8 cellular contexts compared by ENCODE assay signal in the genomic region with DNA sequence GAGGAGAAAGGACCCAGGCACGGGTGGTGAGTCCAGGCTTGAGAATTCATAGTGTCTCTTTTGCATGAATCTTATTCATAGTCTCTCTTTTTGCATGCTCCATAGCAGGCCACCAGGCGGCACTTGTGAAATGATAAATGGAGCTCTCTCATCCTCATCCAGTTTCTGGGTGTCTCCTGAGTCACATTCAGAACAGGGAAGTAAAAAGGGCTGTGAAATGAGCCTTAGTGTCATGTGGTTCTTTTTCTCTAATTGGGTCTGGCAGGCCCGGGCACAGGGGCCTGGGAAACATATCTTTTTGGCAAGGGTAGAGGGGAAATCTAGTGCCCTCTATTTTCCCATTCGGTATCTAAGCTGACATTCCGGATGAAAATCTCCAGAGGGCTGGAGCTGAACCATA. TPM values are rescaled to one million over a fixed set of nuclear protein-coding genes. Genes with fewer than 3 reads are reported as not detected.
DNase-seq lines count a peak whose midpoint lies in the region; ATAC-seq and TF ChIP-seq lines count a peak whose summit lies in the region.

No MANE protein-coding gene starts in this region.

- H3K27ac ChIP-seq in SK-N-SH (ENCODE audit: low read depth in 2 of 2, low read length in 1 of 2) = peak overlapping the region; percentile 94 to 98

- peak; percentile 71 for TF ChIP-seq RAD21 in SK-N-SH (IDR thresholded peaks at IDR 0.05; ENCODE audit: low read length)

- DNase-seq in AG04449 (ENCODE audit: low read depth, low spot score) (no peak), SK-N-SH (peak; percentile 49), fibroblast of villous mesenchyme (ENCODE audit: low read depth) (peak; percentile 75), pons (ENCODE audit: low spot score) (peak; percentile 94), NCI-H187 treated with DMSO at 0.1 percent for 48 hours (lab: John Stamatoyannopoulos, UW) (no peak)

- no peak overlapping the region for H3K4me3 ChIP-seq in AG04449 (ENCODE audit: low read depth, low read length)
- peak overlapping the region; percentile 23 to 40; a peak in 3 of 4 replicates for H3K4me3 ChIP-seq in SK-N-SH (ENCODE audit: low read depth in 2 of 2, low read length in 1 of 2)
- H3K4me3 ChIP-seq in fibroblast of villous mesenchyme (ENCODE audit: low read depth, low read length) = no peak overlapping the region

- ATAC-seq in GM18499 (IDR thresholded peaks at IDR 0.05; ENCODE audit: insufficient read depth, unreplicated experiment) = peak; percentile 43
- peak; percentile 43 for ATAC-seq in HG03439 (IDR thresholded peaks at IDR 0.05; ENCODE audit: unreplicated experiment)
- no peak for ATAC-seq in GM19452 (IDR thresholded peaks at IDR 0.05; ENCODE audit: unreplicated experiment)

- no peaks in the 10 kb centered on the region for H3K9me2 ChIP-seq in SK-N-SH

- WGBS in SK-N-SH (ENCODE audit: low lambda C conversion rate) = 3% methylated on average over 5 of the region's 5 CpGs

- no peaks in the 10 kb centered on the region for H3K36me3 ChIP-seq in SK-N-SH (replicated peaks in 1 of 2; ENCODE audit: control insufficient read depth in 1 of 2, insufficient read depth in 2 of 2, low read length in 1 of 2)

- peaks cover 15 to 20% of the 10 kb centered on the region in 2 experiments for H3K4me1 ChIP-seq in SK-N-SH (ENCODE audit: control insufficient read depth in 1 of 2, insufficient read depth in 2 of 2, low read depth in 1 of 2, low read length in 1 of 2)

- peak; percentile 51 to 61; a peak in 3 of 4 replicates for TF ChIP-seq EP300 in SK-N-SH (IDR thresholded peaks at IDR 0.05; ENCODE audit: borderline replicate concordance in 1 of 2, low read depth in 1 of 2, low read length in 1 of 2)

- CTCF ChIA-PET in AG04449 (lab: Yijun Ruan, JAX) = interaction anchor here (0.7 to 3.7 kb wide), 13 partner anchors 9 to 330 kb away, joined by 3 to 18 read pairs (median 4); no protein-coding TSS in a partner anchor
- CTCF ChIA-PET in SK-N-SH (lab: Yijun Ruan, JAX) = interaction anchor here (0.5 to 2.8 kb wide), 21 partner anchors 10 to 421 kb away, joined by 3 to 19 read pairs (median 4); a partner anchor contains a TSS

- no peaks in the 10 kb centered on the region for H4K20me1 ChIP-seq in SK-N-SH (ENCODE audit: insufficient read depth)

- peak overlapping the region; percentile 66 for H3K4me2 ChIP-seq in SK-N-SH

- H3K79me2 ChIP-seq in SK-N-SH (ENCODE audit: insufficient read depth) = no peaks in the 10 kb centered on the region

- H2AFZ ChIP-seq in SK-N-SH (ENCODE audit: low read depth) = peak overlapping the region; percentile 68

- H3K27me3 ChIP-seq in SK-N-SH (ENCODE audit: insufficient read depth) = no peaks in the 10 kb centered on the region

- peaks cover 31% of the 10 kb centered on the region for H3F3A ChIP-seq in SK-N-SH (replicated peaks; ENCODE audit: insufficient read depth)

- peak; percentile 42 for TF ChIP-seq CTCF in AG04449 (IDR thresholded peaks at IDR 0.05; ENCODE audit: insufficient read depth, low read length, missing control alignments)
- TF ChIP-seq CTCF in SK-N-SH (IDR thresholded peaks at IDR 0.05) = peak; percentile 80
- peak; percentile 71 for TF ChIP-seq CTCF in fibroblast of villous mesenchyme (IDR thresholded peaks at IDR 0.05; ENCODE audit: insufficient read depth, low read depth, low read length)

- H3K9ac ChIP-seq in SK-N-SH = peak overlapping the region; percentile 78

- no peaks in the 10 kb centered on the region for H3K9me3 ChIP-seq in SK-N-SH

- POLR2A ChIA-PET in AG04449 (lab: Yijun Ruan, JAX) (interaction anchor here (0.6 to 1.0 kb wide), 2 partner anchors 11 to 24 kb away, joined by 3 read pairs; no protein-coding TSS in a partner anchor), SK-N-SH (lab: Yijun Ruan, JAX) (no interaction called here)

TF ChIP-seq in SK-N-SH, 30 proteins besides CTCF, POLR2A, EP300 and RAD21 (continues in another document):
- TF ChIP-seq EZH2phosphoT487 (IDR thresholded peaks at IDR 0.05; ENCODE audit: borderline replicate concordance, low read depth) = no peak
- TF ChIP-seq, protein P1, sequence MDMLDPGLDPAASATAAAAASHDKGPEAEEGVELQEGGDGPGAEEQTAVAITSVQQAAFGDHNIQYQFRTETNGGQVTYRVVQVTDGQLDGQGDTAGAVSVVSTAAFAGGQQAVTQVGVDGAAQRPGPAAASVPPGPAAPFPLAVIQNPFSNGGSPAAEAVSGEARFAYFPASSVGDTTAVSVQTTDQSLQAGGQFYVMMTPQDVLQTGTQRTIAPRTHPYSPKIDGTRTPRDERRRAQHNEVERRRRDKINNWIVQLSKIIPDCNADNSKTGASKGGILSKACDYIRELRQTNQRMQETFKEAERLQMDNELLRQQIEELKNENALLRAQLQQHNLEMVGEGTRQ (IDR thresholded peaks at IDR 0.05; ENCODE audit: borderline replicate concordance, low read depth, low read length) = no peak
- 0 out of 2 replicates have a peak, but pooled peaks have one; percentile 14 for TF ChIP-seq YY1 (IDR thresholded peaks at IDR 0.05; ENCODE audit: low read depth)
- TF ChIP-seq ELF1 (IDR thresholded peaks at IDR 0.05) = peak; percentile 33; the same call in 1 of the 2 replicates
- TF ChIP-seq JUND (IDR thresholded peaks at IDR 0.05) = peak; percentile 60
- TF ChIP-seq RFX5 (IDR thresholded peaks at IDR 0.05; ENCODE audit: low read length) = no peak
- TF ChIP-seq RCOR1 (IDR thresholded peaks at IDR 0.05; ENCODE audit: low read length) = peak; percentile 14; the same call in 1 of the 2 replicates
- TF ChIP-seq, protein P2, sequence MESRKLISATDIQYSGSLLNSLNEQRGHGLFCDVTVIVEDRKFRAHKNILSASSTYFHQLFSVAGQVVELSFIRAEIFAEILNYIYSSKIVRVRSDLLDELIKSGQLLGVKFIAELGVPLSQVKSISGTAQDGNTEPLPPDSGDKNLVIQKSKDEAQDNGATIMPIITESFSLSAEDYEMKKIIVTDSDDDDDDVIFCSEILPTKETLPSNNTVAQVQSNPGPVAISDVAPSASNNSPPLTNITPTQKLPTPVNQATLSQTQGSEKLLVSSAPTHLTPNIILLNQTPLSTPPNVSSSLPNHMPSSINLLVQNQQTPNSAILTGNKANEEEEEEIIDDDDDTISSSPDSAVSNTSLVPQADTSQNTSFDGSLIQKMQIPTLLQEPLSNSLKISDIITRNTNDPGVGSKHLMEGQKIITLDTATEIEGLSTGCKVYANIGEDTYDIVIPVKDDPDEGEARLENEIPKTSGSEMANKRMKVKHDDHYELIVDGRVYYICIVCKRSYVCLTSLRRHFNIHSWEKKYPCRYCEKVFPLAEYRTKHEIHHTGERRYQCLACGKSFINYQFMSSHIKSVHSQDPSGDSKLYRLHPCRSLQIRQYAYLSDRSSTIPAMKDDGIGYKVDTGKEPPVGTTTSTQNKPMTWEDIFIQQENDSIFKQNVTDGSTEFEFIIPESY (IDR thresholded peaks at IDR 0.05; ENCODE audit: borderline replicate concordance, low read depth) = no peak
- TF ChIP-seq NRF1 (IDR thresholded peaks at IDR 0.05; ENCODE audit: low read depth, low read length) = no peak
- TF ChIP-seq, protein P3, sequence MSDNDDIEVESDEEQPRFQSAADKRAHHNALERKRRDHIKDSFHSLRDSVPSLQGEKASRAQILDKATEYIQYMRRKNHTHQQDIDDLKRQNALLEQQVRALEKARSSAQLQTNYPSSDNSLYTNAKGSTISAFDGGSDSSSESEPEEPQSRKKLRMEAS (IDR thresholded peaks at IDR 0.05; ENCODE audit: low read depth) = no peak
- peak; percentile 88 for TF ChIP-seq NFIC (IDR thresholded peaks at IDR 0.05; ENCODE audit: borderline replicate concordance)
- TF ChIP-seq RXRA (IDR thresholded peaks at IDR 0.05; ENCODE audit: borderline replicate concordance, low read depth) = peak; percentile 49; the same call in 1 of the 2 replicates
- peak; percentile 54; the same call in 1 of the 2 replicates for TF ChIP-seq POLR2AphosphoS5 (IDR thresholded peaks at IDR 0.05; ENCODE audit: low read depth, low read length)
- TF ChIP-seq TCF12 (IDR thresholded peaks at IDR 0.05) = peak; percentile 91
- TF ChIP-seq TEAD4 (IDR thresholded peaks at IDR 0.05; ENCODE audit: borderline replicate concordance, insufficient read depth) = peak; percentile 54; the same call in 1 of the 2 replicates
- peak; percentile 70 for TF ChIP-seq SMC3 (IDR thresholded peaks at IDR 0.05; ENCODE audit: low read depth, low read length)
- TF ChIP-seq, protein P4, sequence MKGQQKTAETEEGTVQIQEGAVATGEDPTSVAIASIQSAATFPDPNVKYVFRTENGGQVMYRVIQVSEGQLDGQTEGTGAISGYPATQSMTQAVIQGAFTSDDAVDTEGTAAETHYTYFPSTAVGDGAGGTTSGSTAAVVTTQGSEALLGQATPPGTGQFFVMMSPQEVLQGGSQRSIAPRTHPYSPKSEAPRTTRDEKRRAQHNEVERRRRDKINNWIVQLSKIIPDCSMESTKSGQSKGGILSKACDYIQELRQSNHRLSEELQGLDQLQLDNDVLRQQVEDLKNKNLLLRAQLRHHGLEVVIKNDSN (IDR thresholded peaks at IDR 0.05; ENCODE audit: borderline replicate concordance, low read depth) = peak; percentile 46; the same call in 1 of the 2 replicates
- 0 out of 2 replicates have a peak, but pooled peaks have one; percentile 38 for TF ChIP-seq FOXM1 (IDR thresholded peaks at IDR 0.05; ENCODE audit: low read depth)
- TF ChIP-seq MEF2A (IDR thresholded peaks at IDR 0.05; ENCODE audit: borderline replicate concordance, low read depth) = 0 out of 2 replicates have a peak, but pooled peaks have one; percentile 9
- TF ChIP-seq MXI1 (IDR thresholded peaks at IDR 0.05; ENCODE audit: low read depth, low read length) = peak; percentile 21; the same call in 1 of the 2 replicates
- TF ChIP-seq TAF1 (IDR thresholded peaks at IDR 0.05; ENCODE audit: borderline replicate concordance, low read depth, low read length) = no peak; the same call in 1 of the 2 replicates

RNA-seq across cellular contexts. Expression of a gene that starts 19.1 kb away (rescaled TPM):
- polyA plus RNA-seq in SK-N-SH (2012; rRNA removed) = 2.0 and 6.0 TPM in 2 replicates
- 2.7 and 2.8 TPM in 2 replicates for polyA plus RNA-seq in SK-N-SH (2012; cell fraction: cytosol; rRNA removed)
- 2.1 and 3.1 TPM in 2 replicates for polyA plus RNA-seq in SK-N-SH (2012; cell fraction: nucleus; rRNA removed)
- 1.6 TPM in 1 of 2 replicates, not detected in the other for total RNA-seq in fibroblast of villous mesenchyme

RNA-seq across cellular contexts. Expression of a gene that starts 26.3 kb away (rescaled TPM):
- polyA plus RNA-seq in SK-N-SH (2012; rRNA removed) = 66.8 and 97.6 TPM in 2 replicates
- 112 and 139 TPM in 2 replicates for polyA plus RNA-seq in SK-N-SH (2012; cell fraction: cytosol; rRNA removed)
- 20.6 and 46.8 TPM in 2 replicates for polyA plus RNA-seq in SK-N-SH (2012; cell fraction: nucleus; rRNA removed)
- 114 and 288 TPM in 2 replicates for total RNA-seq in fibroblast of villous mesenchyme

RNA-seq across cellular contexts. Expression of a gene that starts 43.8 kb away (rescaled TPM):
- not detected in 2 replicates for polyA plus RNA-seq in SK-N-SH (2012; rRNA removed)
- not detected in 2 replicates for polyA plus RNA-seq in SK-N-SH (2012; cell fraction: cytosol; rRNA removed)
- polyA plus RNA-seq in SK-N-SH (2012; cell fraction: nucleus; rRNA removed) = not detected in 2 replicates
- not detected in 2 replicates for total RNA-seq in fibroblast of villous mesenchyme

Comparison
In these comparisons a context has a peak if more than half of its experiments do, and no peak if none do; other contexts are left out.
1. DNase-seq: peak in SK-N-SH (single experiment), fibroblast of villous mesenchyme (single experiment) and pons (single experiment); none in AG04449 (single experiment) and NCI-H187 treated with DMSO at 0.1 percent for 48 hours (single experiment).
2. H3K4me3 ChIP-seq: peak in SK-N-SH (2 of 2); none in AG04449 (single experiment) and fibroblast of villous mesenchyme (single experiment).
3. Peak in every context shown above with its lines, with median percentiles within 50 percentile points of each other: CTCF ChIP-seq.